ENCODE assay signal across 27 cellular contexts in the genomic region with DNA sequence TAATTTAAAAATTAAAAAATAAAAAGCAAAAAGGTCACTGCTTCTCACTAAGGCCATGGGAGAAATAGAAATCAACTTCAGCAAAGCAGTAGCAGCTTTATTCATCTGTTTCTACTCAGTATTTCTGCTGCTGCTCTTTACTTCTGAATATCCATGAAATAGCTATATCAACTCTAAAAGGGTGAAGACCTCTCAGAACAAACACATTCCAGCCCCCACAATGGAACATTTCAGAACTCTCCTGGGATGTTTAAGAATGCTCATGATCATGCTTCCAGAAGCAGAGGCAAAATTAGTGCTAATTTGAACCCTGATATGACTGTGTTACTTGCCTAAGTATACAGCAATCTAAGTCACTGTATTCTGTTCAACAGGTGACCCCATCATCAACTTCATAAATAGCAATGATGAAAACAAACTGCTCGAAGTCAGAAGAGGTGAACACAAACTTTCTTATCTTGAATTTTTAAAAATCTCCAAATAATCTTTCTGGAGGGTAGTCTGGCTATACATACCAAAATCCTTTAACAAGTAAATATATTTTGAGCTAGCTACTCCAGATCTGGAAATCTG. TPM values are rescaled to one million over a fixed set of nuclear protein-coding genes. Genes with fewer than 3 reads are reported as not detected.
DNase-seq lines count a peak whose midpoint lies in the region; ATAC-seq, FAIRE-seq and TF ChIP-seq lines count a peak whose summit lies in the region.
"Had no signal": no experiment of that assay in that cellular context is flagged by ENCODE, and none has a peak within 500 bp of the region (broad histone marks: within the 10 kb centered on the region; RNA-seq: fewer than 3 reads in every experiment).

No MANE protein-coding gene starts in this region.

- TF ChIP-seq CTCF in choroid plexus epithelial cell (conservative IDR thresholded peaks at IDR 0.05; ENCODE audit: low read depth, low read length) = no peak

- H3K9ac ChIP-seq in adipocyte (ENCODE audit: low read length) = no peak overlapping the region
- H3K9ac ChIP-seq: BLaER1 treated with 17β-estradiol and CSF1 and Interleukin-3, amounts not matched to agents 10 nM and 100 nM; GM23248 had no signal

- intact Hi-C loops in sciatic nerve (cut with DNase I) = no loop called here

- H3K4me1 ChIP-seq in adipocyte (ENCODE audit: control insufficient read depth, insufficient read depth, low read length) = peaks cover 5% of the 10 kb centered on the region
- H3K4me1 ChIP-seq: BE2C had no signal

- TF ChIP-seq POLR2A in H54 (IDR thresholded peaks at IDR 0.05; ENCODE audit: low read depth, low read length) = no peak

- no peak overlapping the region for H3K4me3 ChIP-seq in adipocyte (ENCODE audit: low read length)
- H3K4me3 ChIP-seq in choroid plexus epithelial cell (ENCODE audit: low read depth, low read length) = no peak overlapping the region
- H3K4me3 ChIP-seq: A549; BLaER1 treated with 17β-estradiol and CSF1 and Interleukin-3, amounts not matched to agents 10 nM and 100 nM; GM12878; GM23248 had no signal

- H3K36me3 ChIP-seq in adipocyte (ENCODE audit: control insufficient read depth, insufficient read depth, low read length, severe bottlenecking) = no peaks in the 10 kb centered on the region
- H3K36me3 ChIP-seq: BE2C; BLaER1 treated with 17β-estradiol and CSF1 and Interleukin-3, amounts not matched to agents 10 nM and 100 nM had no signal

- ATAC-seq in sciatic nerve (peak; percentile 59), GM21723 (IDR thresholded peaks at IDR 0.05; ENCODE audit: unreplicated experiment) (no peak)
- ATAC-seq: A549, GM12878, HCT116 had no signal

- peak; percentile 83 for FAIRE-seq in H54 (lab: Jason Lieb, UNC)
- FAIRE-seq: A549, D721Med, GM12878, H1 had no signal

- DNase-seq in H54 (ENCODE audit: insufficient read length, low spot score) (no peak), adipocyte (ENCODE audit: low read depth) (peak; percentile 36), choroid plexus epithelial cell (ENCODE audit: low read depth) (peak; percentile 70), sciatic nerve (ENCODE audit: low spot score) (no peak), NCI-H2196 (lab: John Stamatoyannopoulos, UW; ENCODE audit: unreplicated experiment) (no peak), NCI-H526 (lab: John Stamatoyannopoulos, UW) (no peak)
- no peak for DNase-seq in activated effector memory CD4-positive, alpha-beta T cell treated with Interleukin-2 at 50 U/mL for 16 hours
- DNase-seq: 8988T; ACHN; AML-193; BE2C; CD4-positive, alpha-beta T cell; CD8-positive, alpha-beta memory T cell; DMS 273 treated with DMSO at 0.1 percent for 48 hours; DMS79; EL; GDM1; GM23248; H9; HFFc6 had no signal

- no peaks in the 10 kb centered on the region for H3K9me3 ChIP-seq in adipocyte (ENCODE audit: control insufficient read depth, low read length)
- H3K9me3 ChIP-seq: A549; BE2C; BLaER1 treated with 17β-estradiol and CSF1 and Interleukin-3, amounts not matched to agents 10 nM and 100 nM had no signal

- H3K27me3 ChIP-seq in adipocyte (replicated peaks; ENCODE audit: control insufficient read depth, insufficient read depth, low read length) = no peaks in the 10 kb centered on the region

RNA-seq across cellular contexts. Expression of a gene that starts 29.6 kb away (rescaled TPM):
- total RNA-seq in sciatic nerve = 204 TPM

Comparison
In these comparisons a context has a peak if more than half of its experiments do, and no peak if none do; other contexts are left out.
1. DNase-seq: peak in adipocyte (single experiment) and choroid plexus epithelial cell (single experiment); none in H54 (single experiment), sciatic nerve (single experiment), NCI-H2196 (single experiment), NCI-H526 (0 of 2) and activated effector memory CD4-positive, alpha-beta T cell treated with Interleukin-2 at 50 U/mL for 16 hours (single experiment).